In the genomic region with DNA sequence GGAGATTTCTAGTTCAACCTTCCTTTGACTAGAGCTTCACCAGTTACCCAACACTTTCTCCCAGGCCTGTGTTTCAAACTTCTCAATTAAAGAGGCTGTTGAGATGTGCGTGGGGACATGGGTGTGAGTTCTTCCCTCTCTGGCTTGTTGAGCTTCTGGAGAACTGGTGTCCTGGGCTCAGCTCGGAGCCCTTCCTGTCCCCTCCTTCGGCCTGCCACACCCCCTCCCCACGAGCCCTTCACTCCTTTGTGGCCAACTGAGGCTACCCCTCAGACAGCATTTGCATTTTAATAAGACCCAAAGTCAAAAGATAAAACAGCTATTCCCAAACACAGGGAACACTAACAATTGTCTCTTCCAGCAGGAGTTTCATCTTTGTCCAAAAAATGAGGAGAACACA, we compare ENCODE assay signal across 22 cellular contexts.
"Had no signal": no experiment of that assay in that cellular context is flagged by ENCODE, and none has a peak within 500 bp of the region (broad histone marks: within the 10 kb centered on the region; RNA-seq: fewer than 3 reads in every experiment).

No MANE protein-coding gene starts in this region.

- H3K4me1 ChIP-seq: lower lobe of right lung, parathyroid adenoma, right atrium auricular region, thyroid gland had no signal

- ATAC-seq: naive thymus-derived CD8-positive, alpha-beta T cell; sciatic nerve; stimulated activated naive CD8-positive, alpha-beta T cell treated with anti-CD3 and anti-CD28 coated beads, Interleukin-15, amount 100 ng/mL, for 72 hours had no signal

- DNase-seq: central memory CD4-positive, alpha-beta T cell; effector CD4-positive, alpha-beta T cell; hippocampal formation; immature natural killer cell; left ventricle myocardium superior; lower lobe of right lung; naive thymus-derived CD8-positive, alpha-beta T cell; stimulated activated CD4-positive, alpha-beta T cell treated with anti-CD3 and anti-CD28 coated beads, Interleukin-12 subunit alpha, Interleukin-12 subunit beta, amount 100 ng/mL, for 4 hours; stimulated activated CD4-positive, alpha-beta T cell treated with anti-CD3 and anti-CD28 coated beads, Interleukin-1b, Interleukin-23, amount 100 ng/mL, for 48 hours; stimulated activated CD4-positive, alpha-beta T cell treated with anti-CD3 and anti-CD28 coated beads, Interleukin-4, amount 100 ng/mL, for 1 hour; stimulated activated CD8-positive, alpha-beta memory T cell treated with anti-CD3 and anti-CD28 coated beads, Interleukin-4, amount 100 ng/mL, for 48 hours; stimulated activated naive CD4-positive, alpha-beta T cell; stimulated activated naive CD8-positive, alpha-beta T cell treated with anti-CD3 and anti-CD28 coated beads, Interleukin-15, amount 100 ng/mL, for 72 hours; thyroid gland had no signal

- H3K36me3 ChIP-seq: lower lobe of right lung, neutrophil, right atrium auricular region, thyroid gland had no signal

- H3K27me3 ChIP-seq: neutrophil, right atrium auricular region, thyroid gland had no signal

- H3K27ac Mint-ChIP-seq: immature natural killer cell; progenitor cell of endocrine pancreas; stimulated activated naive CD8-positive, alpha-beta T cell treated with anti-CD3 and anti-CD28 coated beads, Interleukin-15, amount 100 ng/mL, for 72 hours had no signal

- H3K9me3 Mint-ChIP-seq: immature natural killer cell had no signal

- H3K4me3 ChIP-seq: dorsolateral prefrontal cortex, lower lobe of right lung, right atrium auricular region, smooth muscle cell, thyroid gland had no signal

- H3K27me3 Mint-ChIP-seq: stimulated activated naive CD8-positive, alpha-beta T cell treated with anti-CD3 and anti-CD28 coated beads, Interleukin-15, amount 100 ng/mL, for 72 hours had no signal

- H3K27ac ChIP-seq: dorsolateral prefrontal cortex, lower lobe of right lung, neutrophil, parathyroid adenoma, right atrium auricular region, thyroid gland had no signal

- H3K4me3 Mint-ChIP-seq: immature natural killer cell; naive thymus-derived CD8-positive, alpha-beta T cell; neural crest cell; stimulated activated naive CD8-positive, alpha-beta T cell treated with anti-CD3 and anti-CD28 coated beads, Interleukin-15, amount 100 ng/mL, for 72 hours had no signal

- H3K36me3 Mint-ChIP-seq: immature natural killer cell; naive thymus-derived CD8-positive, alpha-beta T cell had no signal

- H3K4me1 Mint-ChIP-seq: immature natural killer cell had no signal

- H3K9me3 ChIP-seq: lower lobe of right lung, neutrophil, right atrium auricular region, thyroid gland had no signal

- H3K9ac ChIP-seq: parathyroid adenoma had no signal

- H3K4me2 ChIP-seq: smooth muscle cell had no signal

- H3K79me2 ChIP-seq: parathyroid adenoma had no signal

- H2AFZ ChIP-seq: parathyroid adenoma had no signal
